In genomic region chr1:241375906-241376305, GRCh38 we compare ENCODE assay signal across 16 cellular contexts. TPM values are rescaled to one million over a fixed set of nuclear protein-coding genes. Genes with fewer than 3 reads are reported as not detected.
A peak's percentile ranks its signal among the peaks of the same experiment; 100 is the strongest.
DNase-seq lines count a peak whose midpoint lies in the region; ATAC-seq lines count a peak whose summit lies in the region.
"Had no signal": no experiment of that assay in that cellular context is flagged by ENCODE, and none has a peak within 500 bp of the region (broad histone marks: within the 10 kb centered on the region; RNA-seq: fewer than 3 reads in every experiment).

No MANE protein-coding gene starts in this region.

- no peak overlapping the region for H3K27ac Mint-ChIP-seq in stimulated activated naive B cell treated with anti-CD40 and anti-IgM and Interleukin-4, amounts not matched to agents 10 μg/mL and 1 μg/mL and 100 μg/mL, for 72 hours
- H3K27ac Mint-ChIP-seq: CD8-positive, alpha-beta memory T cell; GM23338 had no signal

- DNase-seq in EH (ENCODE audit: low read depth) (peak; percentile 11), M059J (ENCODE audit: low read depth) (peak; percentile 39), fibroblast of peridontal ligament (ENCODE audit: extremely low read depth) (peak; percentile 3), ecto neural progenitor cell (ENCODE audit: low spot score) (no peak)
- DNase-seq in stimulated activated naive B cell treated with anti-CD40 and anti-IgM and Interleukin-4, amounts not matched to agents 10 μg/mL and 1 μg/mL and 100 μg/mL, for 72 hours = no peak
- DNase-seq: AML-193; Caco-2; CD8-positive, alpha-beta memory T cell; DMS53; H7; IMR-90 had no signal

- H3K27me3 Mint-ChIP-seq in stimulated activated naive B cell treated with anti-CD40 and anti-IgM and Interleukin-4, amounts not matched to agents 10 μg/mL and 1 μg/mL and 100 μg/mL, for 72 hours = peaks cover 1 to 4% of the 10 kb centered on the region in 2 donors
- H3K27me3 Mint-ChIP-seq: CD8-positive, alpha-beta memory T cell had no signal

- H3K9me3 Mint-ChIP-seq in stimulated activated naive B cell treated with anti-CD40 and anti-IgM and Interleukin-4, amounts not matched to agents 10 μg/mL and 1 μg/mL and 100 μg/mL, for 72 hours = peaks cover 0 to under 1% of the 10 kb centered on the region in 2 donors
- H3K9me3 Mint-ChIP-seq: GM23338 had no signal

- no peak for ATAC-seq in stimulated activated naive B cell treated with anti-CD40 and anti-IgM and Interleukin-4, amounts not matched to agents 10 μg/mL and 1 μg/mL and 100 μg/mL, for 72 hours (replicated peaks)
- ATAC-seq in HG03342 (IDR thresholded peaks at IDR 0.05; ENCODE audit: unreplicated experiment) = no peak
- ATAC-seq: GM12878, GM23338 had no signal

- no peaks in the 10 kb centered on the region for H3K36me3 Mint-ChIP-seq in stimulated activated naive B cell treated with anti-CD40 and anti-IgM and Interleukin-4, amounts not matched to agents 10 μg/mL and 1 μg/mL and 100 μg/mL, for 72 hours
- H3K36me3 Mint-ChIP-seq: CD8-positive, alpha-beta memory T cell had no signal

- H3K4me3 Mint-ChIP-seq in stimulated activated naive B cell treated with anti-CD40 and anti-IgM and Interleukin-4, amounts not matched to agents 10 μg/mL and 1 μg/mL and 100 μg/mL, for 72 hours = no peak overlapping the region
- H3K4me3 Mint-ChIP-seq: CD8-positive, alpha-beta memory T cell; GM23338 had no signal

- H3K4me1 Mint-ChIP-seq in stimulated activated naive B cell treated with anti-CD40 and anti-IgM and Interleukin-4, amounts not matched to agents 10 μg/mL and 1 μg/mL and 100 μg/mL, for 72 hours = no peaks in the 10 kb centered on the region
- H3K4me1 Mint-ChIP-seq: CD8-positive, alpha-beta memory T cell; GM23338 had no signal

RNA-seq across cellular contexts. Expression of gene RGS7, which starts 18.9 kb away (rescaled TPM):
- 4.5 and 7.4 TPM in 2 replicates for total RNA-seq in M059J (2014; rRNA removed; shearing (Covaris generic))
- total RNA-seq: A673; Caco-2; CD8-positive, alpha-beta memory T cell; G401; GM12878 had no signal

Comparison
In these comparisons a context has a peak if more than half of its experiments do, and no peak if none do; other contexts are left out.
1. DNase-seq: peak in EH (single experiment), M059J (single experiment) and fibroblast of peridontal ligament (single experiment); none in stimulated activated naive B cell treated with anti-CD40 and anti-IgM and Interleukin-4, amounts not matched to agents 10 μg/mL and 1 μg/mL and 100 μg/mL, for 72 hours (single experiment) and ecto neural progenitor cell (single experiment).